In genomic region chr21:25561668-25562641, GRCh38 we compare ENCODE assay signal across 8 cellular contexts. TPM values are rescaled to one million over a fixed set of nuclear protein-coding genes. Genes with fewer than 3 reads are reported as not detected.
DNase-seq lines count a peak whose midpoint lies in the region; ATAC-seq and TF ChIP-seq lines count a peak whose summit lies in the region.

No MANE protein-coding gene starts in this region.

- no peaks in the 10 kb centered on the region for H3K36me3 ChIP-seq in CD8-positive, alpha-beta memory T cell (ENCODE audit: insufficient read depth, low read length)
- H3K36me3 ChIP-seq in HUES48 (ENCODE audit: control insufficient read depth, insufficient read depth, low read length), result no peaks in the 10 kb centered on the region

- peaks cover 42% of the 10 kb centered on the region for H3K4me1 ChIP-seq in CD8-positive, alpha-beta memory T cell (ENCODE audit: insufficient read depth, low read length)
- H3K4me1 ChIP-seq in HUES48 (ENCODE audit: control insufficient read depth, insufficient read depth, low read length), result no peaks in the 10 kb centered on the region

- H3K9ac ChIP-seq in HUES48 (ENCODE audit: low read depth, low read length), result peak overlapping the region; percentile 64

- no peaks in the 10 kb centered on the region for H3K27me3 ChIP-seq in CD8-positive, alpha-beta memory T cell (ENCODE audit: insufficient read depth, low read length, poor library complexity, severe bottlenecking)
- H3K27me3 ChIP-seq in HUES48 (ENCODE audit: control insufficient read depth, insufficient read depth, low read length), result peaks cover 34% of the 10 kb centered on the region

- H3K27me3 Mint-ChIP-seq in CD8-positive, alpha-beta memory T cell, result peaks cover 0 to 3% of the 10 kb centered on the region in 2 donors

- DNase-seq in CD8-positive, alpha-beta memory T cell, result peak; percentile 46 to 72 (median 56)
- DNase-seq in caudate nucleus (lab: John Stamatoyannopoulos, UW) (peak in 15 of 61 donors; percentile 1 to 30 (median 9)), left kidney (ENCODE audit: low read depth, low spot score) (peak; percentile 88), NCI-H82 (lab: John Stamatoyannopoulos, UW) (no peak)
- peak; percentile 85 to 89 for DNase-seq in stimulated activated CD4-positive, alpha-beta T cell treated with anti-CD3 and anti-CD28 coated beads, Interleukin-4, amount 100 ng/mL, for 4 hours

- peaks cover 58 to 71% (median 69%) of the 10 kb centered on the region in 3 donors for H3K4me1 Mint-ChIP-seq in CD8-positive, alpha-beta memory T cell

- peak overlapping the region; percentile 90 to 99 (median 94) for H3K4me3 Mint-ChIP-seq in CD8-positive, alpha-beta memory T cell

- H3K36me3 Mint-ChIP-seq in CD8-positive, alpha-beta memory T cell, result peaks cover 0 to 4% (median 0%) of the 10 kb centered on the region in 3 donors

- POLR2A ChIA-PET in CD8-positive, alpha-beta memory T cell (lab: Charles Lee), result interaction anchor here (0.5 to 1.5 kb wide), 2 partner anchors 9 to 14 kb away, joined by 4 read pairs; no protein-coding TSS in a partner anchor

- no peaks in the 10 kb centered on the region for H3K9me3 Mint-ChIP-seq in CD8-positive, alpha-beta memory T cell

- CTCF ChIA-PET in CD8-positive, alpha-beta memory T cell (lab: Charles Lee), result interaction anchor here (1.2 to 1.7 kb wide), 2 partner anchors 8 to 10 kb away, joined by 4 to 7 read pairs; no protein-coding TSS in a partner anchor

- no peak; the same call in 1 of the 2 replicates for TF ChIP-seq CTCF in WI38 (IDR thresholded peaks at IDR 0.05; ENCODE audit: low read depth, low read length)

- ATAC-seq in GM21423 (IDR thresholded peaks at IDR 0.05; ENCODE audit: unreplicated experiment), result peak; percentile 47

- peak overlapping the region; percentile 63 for H3K4me3 ChIP-seq in CD8-positive, alpha-beta memory T cell (ENCODE audit: low read length)
- H3K4me3 ChIP-seq in HUES48 (ENCODE audit: low read depth, low read length) (peak overlapping the region; percentile 73), WI38 (ENCODE audit: low read depth, low read length) (peak overlapping the region; percentile 75)

- peak overlapping the region; percentile 45 for H3K27ac ChIP-seq in CD8-positive, alpha-beta memory T cell (ENCODE audit: low read depth, low read length)
- H3K27ac ChIP-seq in HUES48 (ENCODE audit: low read depth, low read length) (no peak overlapping the region), caudate nucleus (ENCODE audit: low read depth, low read length) (peak overlapping the region; percentile 20)

- peak overlapping the region; percentile 89 to 98 (median 93) for H3K27ac Mint-ChIP-seq in CD8-positive, alpha-beta memory T cell

- no peaks in the 10 kb centered on the region for H3K9me3 ChIP-seq in CD8-positive, alpha-beta memory T cell (ENCODE audit: low read length)
- no peaks in the 10 kb centered on the region for H3K9me3 ChIP-seq in HUES48 (ENCODE audit: control insufficient read depth, insufficient read depth, low read length)

RNA-seq across cellular contexts. Expression of gene MRPL39, which starts 45.3 kb away (rescaled TPM):
- 10 to 100 TPM; 81.1 to 85.5 TPM for total RNA-seq in CD8-positive, alpha-beta memory T cell
- 39.3 TPM for polyA plus RNA-seq in CD8-positive, alpha-beta memory T cell
